ENCODE assay signal across 11 cellular contexts in genomic region chr20:64131406-64131805, GRCh38. TPM values are rescaled to one million over a fixed set of nuclear protein-coding genes. Genes with fewer than 3 reads are reported as not detected.
DNase-seq lines count a peak whose midpoint lies in the region; ATAC-seq and TF ChIP-seq lines count a peak whose summit lies in the region.
"Had no signal": no experiment of that assay in that cellular context is flagged by ENCODE, and none has a peak within 500 bp of the region (broad histone marks: within the 10 kb centered on the region; RNA-seq: fewer than 3 reads in every experiment).

No MANE protein-coding gene starts in this region.

- no peak overlapping the region for H3K27ac ChIP-seq in sigmoid colon
- H3K27ac ChIP-seq: tibial artery had no signal

- 39 to 75% methylated on average over 4 of the region's 4 CpGs for WGBS in sigmoid colon, 2 donors

- no peaks in the 10 kb centered on the region for H3K36me3 ChIP-seq in sigmoid colon
- H3K36me3 ChIP-seq: tibial artery had no signal

- no peaks in the 10 kb centered on the region for H3K4me1 ChIP-seq in sigmoid colon
- H3K4me1 ChIP-seq: tibial artery had no signal

- no peaks in the 10 kb centered on the region for H3K9me3 ChIP-seq in sigmoid colon
- H3K9me3 ChIP-seq: tibial artery had no signal

- no peaks in the 10 kb centered on the region for H3K4me1 Mint-ChIP-seq in activated T-cell treated with anti-CD3 and anti-CD28 coated beads, Interleukin-2, amount 50 U/mL, for 4 hours (ENCODE audit: low read depth)

- TF ChIP-seq CTCF in sigmoid colon (IDR thresholded peaks at IDR 0.05), result no peak

- no peak for ATAC-seq in activated T-cell treated with anti-CD3 and anti-CD28 coated beads, Interleukin-2, amount 50 U/mL, for 4 hours
- ATAC-seq in HG03108 (IDR thresholded peaks at IDR 0.05; ENCODE audit: unreplicated experiment), result no peak

- TF ChIP-seq POLR2A in sigmoid colon (IDR thresholded peaks at IDR 0.05), result no peak

- no peak overlapping the region for H3K4me3 ChIP-seq in sigmoid colon
- H3K4me3 ChIP-seq: tibial artery had no signal

- no peaks in the 10 kb centered on the region for H3K36me3 Mint-ChIP-seq in activated T-cell treated with anti-CD3 and anti-CD28 coated beads, Interleukin-2, amount 50 U/mL, for 4 hours (ENCODE audit: insufficient read depth)

- no peak for TF ChIP-seq EP300 in sigmoid colon (IDR thresholded peaks at IDR 0.05)

- H3K27me3 ChIP-seq in sigmoid colon, result peaks cover 0 to 30% (median 6%) of the 10 kb centered on the region in 3 donors

- no peaks in the 10 kb centered on the region for H3K9me3 Mint-ChIP-seq in activated T-cell treated with anti-CD3 and anti-CD28 coated beads, Interleukin-2, amount 50 U/mL, for 4 hours

- H3K4me3 Mint-ChIP-seq in activated T-cell treated with anti-CD3 and anti-CD28 coated beads, Interleukin-2, amount 50 U/mL, for 4 hours, result no peak overlapping the region

- intact Hi-C loops in sigmoid colon (cut with DNase I), result no loop called here

- peak; percentile 1 for DNase-seq in activated T-cell treated with anti-CD3 and anti-CD28 coated beads, Interleukin-2, amount 50 U/mL, for 4 hours
- DNase-seq in activated T-cell treated with anti-CD3 and anti-CD28 coated beads, Interleukin-2, amount 50 U/mL, for 1 hour, result no peak
- peak; percentile 43 for DNase-seq in NCI-H345 treated with DMSO at 0.1 percent for 48 hours (lab: John Stamatoyannopoulos, UW; ENCODE audit: unreplicated experiment)
- DNase-seq in cerebellar cortex (ENCODE audit: low spot score), result peak; percentile 73
- peak; percentile 39 for DNase-seq in sigmoid colon
- DNase-seq in stimulated activated CD4-positive, alpha-beta T cell treated with anti-CD3 and anti-CD28 coated beads, Interleukin-1b, Interleukin-23, amount 100 ng/mL, for 48 hours, result no peak
- no peak for DNase-seq in NCI-H1436 treated with DMSO at 0.1 percent for 48 hours (lab: John Stamatoyannopoulos, UW)
- DNase-seq: NCI-H187 treated with DMSO at 0.1 percent for 48 hours had no signal

- H3K27me3 Mint-ChIP-seq in activated T-cell treated with anti-CD3 and anti-CD28 coated beads, Interleukin-2, amount 50 U/mL, for 4 hours (ENCODE audit: low read depth), result peaks cover 18% of the 10 kb centered on the region

RNA-seq across cellular contexts. Expression of gene NPBWR2, which starts 24.0 kb away (rescaled TPM):
- not detected for total RNA-seq in activated T-cell treated with anti-CD3 and anti-CD28 coated beads, Interleukin-2, amount 50 U/mL, for 4 hours
- total RNA-seq in sigmoid colon, result not detected
- not detected for polyA plus RNA-seq in sigmoid colon
- polyA plus RNA-seq: neural cell had no signal

RNA-seq across cellular contexts. Expression of gene MYT1, which starts 32.8 kb away (rescaled TPM):
- not detected for total RNA-seq in activated T-cell treated with anti-CD3 and anti-CD28 coated beads, Interleukin-2, amount 50 U/mL, for 4 hours
- 1 to 10 TPM in 1 of 4 donors, under 1 TPM in 3; under 0.01 to 1.1 (median 0.22) TPM for total RNA-seq in sigmoid colon
- under 1 TPM in 1 of 3 donors, not detected in 2; 0.31 TPM for polyA plus RNA-seq in sigmoid colon

RNA-seq across cellular contexts. Expression of gene LKAAEAR1, which starts 47.2 kb away (rescaled TPM):
- total RNA-seq in activated T-cell treated with anti-CD3 and anti-CD28 coated beads, Interleukin-2, amount 50 U/mL, for 4 hours, result under 1 TPM; 0.30 to 0.47 (median 0.38) TPM
- total RNA-seq in sigmoid colon, result 1 to 10 TPM in 1 of 4 donors, not detected in 3; 1.5 TPM
- polyA plus RNA-seq in sigmoid colon, result under 1 TPM in 1 of 3 donors, not detected in 2; 0.19 TPM

RNA-seq across cellular contexts. Expression of gene OPRL1, which starts 51.5 kb away (rescaled TPM):
- total RNA-seq in activated T-cell treated with anti-CD3 and anti-CD28 coated beads, Interleukin-2, amount 50 U/mL, for 4 hours, result under 1 TPM in 2 of 3 donors, not detected in 1; 0.05 to 0.11 TPM
- 1 to 10 TPM in 1 of 4 donors, under 1 TPM in 3; 0.71 to 2.2 (median 0.89) TPM for total RNA-seq in sigmoid colon
- 1 to 10 TPM in 1 of 3 donors, under 1 TPM in 1, not detected in 1; under 0.01 to 1.0 TPM for polyA plus RNA-seq in sigmoid colon

RNA-seq across cellular contexts. Expression of gene RGS19, which starts 52.1 kb away (rescaled TPM):
- 10 to 100 TPM; 41.7 to 49.0 (median 47.0) TPM for total RNA-seq in activated T-cell treated with anti-CD3 and anti-CD28 coated beads, Interleukin-2, amount 50 U/mL, for 4 hours
- 10 to 100 TPM in 2 of 4 donors, 1 to 10 TPM in 2; 7.5 to 12.3 (median 10.5) TPM for total RNA-seq in sigmoid colon
- polyA plus RNA-seq in sigmoid colon, result 10 to 100 TPM; 11.1 to 22.0 (median 12.6) TPM

Comparison
In these comparisons a context has a peak if more than half of its experiments do, and no peak if none do; other contexts are left out.
1. DNase-seq: peak in activated T-cell treated with anti-CD3 and anti-CD28 coated beads, Interleukin-2, amount 50 U/mL, for 4 hours (single experiment), NCI-H345 treated with DMSO at 0.1 percent for 48 hours (single experiment), cerebellar cortex (single experiment) and sigmoid colon (single experiment); none in activated T-cell treated with anti-CD3 and anti-CD28 coated beads, Interleukin-2, amount 50 U/mL, for 1 hour (single experiment), stimulated activated CD4-positive, alpha-beta T cell treated with anti-CD3 and anti-CD28 coated beads, Interleukin-1b, Interleukin-23, amount 100 ng/mL, for 48 hours (single experiment) and NCI-H1436 treated with DMSO at 0.1 percent for 48 hours (single experiment).